ENCODE assay signal across 17 cellular contexts in genomic region chr20:32573167-32573851, GRCh38. TPM values are rescaled to one million over a fixed set of nuclear protein-coding genes. Genes with fewer than 3 reads are reported as not detected.
DNase-seq lines count a peak whose midpoint lies in the region; ATAC-seq and TF ChIP-seq lines count a peak whose summit lies in the region.
"Had no signal": no experiment of that assay in that cellular context is flagged by ENCODE, and none has a peak within 500 bp of the region (broad histone marks: within the 10 kb centered on the region; RNA-seq: fewer than 3 reads in every experiment).

No MANE protein-coding gene starts in this region.

- no peak overlapping the region for H3K18ac ChIP-seq in trophoblast cell (ENCODE audit: low read length)

- peaks cover 5% of the 10 kb centered on the region for H3K79me1 ChIP-seq in trophoblast cell (ENCODE audit: low read length)

- H2BK5ac ChIP-seq in trophoblast cell (ENCODE audit: low read depth, low read length, poor library complexity): no peak overlapping the region

- H3K9ac ChIP-seq in trophoblast cell (ENCODE audit: low read length): no peak overlapping the region

- WGBS in trophoblast cell (ENCODE audit: extremely low coverage, insufficient coverage, insufficient read length): no CpG with 5 or more reads among the region's 6 CpGs

- ATAC-seq in CD4-positive, CD25-positive, alpha-beta regulatory T cell (ENCODE audit: low read depth in 2 of 2): no peak
- ATAC-seq: GM23338 had no signal

- H3K27ac ChIP-seq in CD4-positive, CD25-positive, alpha-beta regulatory T cell (ENCODE audit: insufficient read depth, low read length, poor library complexity, severe bottlenecking): no peak overlapping the region
- peak overlapping the region; percentile 31 for H3K27ac ChIP-seq in CD8-positive, alpha-beta memory T cell (ENCODE audit: low read depth, low read length)
- no peak overlapping the region for H3K27ac ChIP-seq in trophoblast cell (ENCODE audit: low read depth, low read length)
- H3K27ac ChIP-seq: HL-60 had no signal

- H3K4me2 ChIP-seq in trophoblast cell (ENCODE audit: low read length): no peak overlapping the region
- H3K4me2 ChIP-seq: GM23338 had no signal

- H4K8ac ChIP-seq in trophoblast cell (ENCODE audit: low read depth, low read length): no peak overlapping the region

- H3K4me1 Mint-ChIP-seq in CD4-positive, CD25-positive, alpha-beta regulatory T cell: peaks cover 0 to 57% (median 43%) of the 10 kb centered on the region in 4 donors
- H3K4me1 Mint-ChIP-seq in CD8-positive, alpha-beta memory T cell: peaks cover 17 to 42% (median 38%) of the 10 kb centered on the region in 3 donors
- peaks cover 33% of the 10 kb centered on the region for H3K4me1 Mint-ChIP-seq in chondrocyte (ENCODE audit: low read depth)

- H2AK5ac ChIP-seq in trophoblast cell (ENCODE audit: low read length): peak overlapping the region; percentile 6

- no peak overlapping the region for H4K91ac ChIP-seq in trophoblast cell (ENCODE audit: low read depth, low read length)

- no peak overlapping the region for H3K23ac ChIP-seq in trophoblast cell (ENCODE audit: low read length)

- no peak overlapping the region for H3K4me3 ChIP-seq in CD4-positive, CD25-positive, alpha-beta regulatory T cell (ENCODE audit: low read depth, low read length)
- no peak overlapping the region for H3K4me3 ChIP-seq in CD8-positive, alpha-beta memory T cell (ENCODE audit: low read length)
- no peak overlapping the region for H3K4me3 ChIP-seq in trophoblast cell (ENCODE audit: low read depth, low read length)
- H3K4me3 ChIP-seq: GM23338, PC-9 had no signal

- no peaks in the 10 kb centered on the region for H3K9me3 Mint-ChIP-seq in CD4-positive, CD25-positive, alpha-beta regulatory T cell
- H3K9me3 Mint-ChIP-seq in CD8-positive, alpha-beta memory T cell: no peaks in the 10 kb centered on the region
- H3K9me3 Mint-ChIP-seq in chondrocyte (ENCODE audit: low read depth): no peaks in the 10 kb centered on the region
- H3K9me3 Mint-ChIP-seq: GM23338 had no signal

- no peak overlapping the region for H2AFZ ChIP-seq in trophoblast cell (ENCODE audit: insufficient read depth, low read length, poor library complexity)
- H2AFZ ChIP-seq: GM23338, PC-9 had no signal

- no peaks in the 10 kb centered on the region for H3K9me3 ChIP-seq in CD4-positive, CD25-positive, alpha-beta regulatory T cell (ENCODE audit: control insufficient read depth in 2 of 2, low read length in 2 of 2)
- H3K9me3 ChIP-seq in CD8-positive, alpha-beta memory T cell (ENCODE audit: low read length): no peaks in the 10 kb centered on the region
- peaks cover 2% of the 10 kb centered on the region for H3K9me3 ChIP-seq in trophoblast cell (ENCODE audit: insufficient read depth, low read depth, low read length)

- H3K36me3 Mint-ChIP-seq in CD4-positive, CD25-positive, alpha-beta regulatory T cell: peaks cover 5% of the 10 kb centered on the region
- H3K36me3 Mint-ChIP-seq in CD8-positive, alpha-beta memory T cell: peaks cover 0 to 2% (median 0%) of the 10 kb centered on the region in 3 donors
- H3K36me3 Mint-ChIP-seq in chondrocyte (ENCODE audit: low read depth): no peaks in the 10 kb centered on the region

- peak overlapping the region; percentile 1 for H2BK12ac ChIP-seq in trophoblast cell (ENCODE audit: low read length)

- DNase-seq in CD4-positive, CD25-positive, alpha-beta regulatory T cell: no peak
- DNase-seq in CD8-positive, alpha-beta memory T cell: no peak
- DNase-seq in chondrocyte (ENCODE audit: low spot score) (no peak), trophoblast cell (no peak), epidermal melanocyte (ENCODE audit: insufficient read length, low spot score) (no peak), NCI-H2196 (lab: John Stamatoyannopoulos, UW; ENCODE audit: unreplicated experiment) (no peak), inferior parietal cortex (ENCODE audit: extremely low spot score) (no peak)
- DNase-seq: DMS79 treated with DMSO at 0.1 percent for 48 hours, KG1, NCI-H1092, NCI-H146, NCI-H2081 treated with DMSO at 0.1 percent for 48 hours, NCI-H510A treated with DMSO at 0.1 percent for 48 hours, PC-9 had no signal

- H2BK120ac ChIP-seq in trophoblast cell (ENCODE audit: insufficient read depth, low read length, poor library complexity): no peak overlapping the region

- CTCF ChIA-PET in CD8-positive, alpha-beta memory T cell (lab: Charles Lee): interaction anchor here (1.2 to 2.0 kb wide), 2 partner anchors 34 to 51 kb away, joined by 3 to 10 read pairs; no protein-coding TSS in a partner anchor

- H3K79me2 ChIP-seq in trophoblast cell (ENCODE audit: control insufficient read depth, insufficient read depth, low read length, poor library complexity): no peaks in the 10 kb centered on the region

- H4K12ac ChIP-seq in trophoblast cell (ENCODE audit: low read depth, low read length): no peak overlapping the region

- no peaks in the 10 kb centered on the region for H3K36me3 ChIP-seq in CD4-positive, CD25-positive, alpha-beta regulatory T cell (ENCODE audit: control insufficient read depth, insufficient read depth, low read length)
- peaks cover 4% of the 10 kb centered on the region for H3K36me3 ChIP-seq in CD8-positive, alpha-beta memory T cell (ENCODE audit: insufficient read depth, low read length)
- H3K36me3 ChIP-seq in trophoblast cell (ENCODE audit: control insufficient read depth in 1 of 2, insufficient read depth in 2 of 2, low read length in 2 of 2): no peaks in the 10 kb centered on the region

- H3K27ac Mint-ChIP-seq in CD4-positive, CD25-positive, alpha-beta regulatory T cell: peak overlapping the region; percentile 56 to 64 (median 59)
- H3K27ac Mint-ChIP-seq in CD8-positive, alpha-beta memory T cell: peak overlapping the region in 6 of 8 donors; percentile 24 to 92 (median 80)
- H3K27ac Mint-ChIP-seq in chondrocyte (ENCODE audit: unreplicated experiment): peak overlapping the region; percentile 12
- H3K27ac Mint-ChIP-seq: B cell, GM23338 had no signal

- no peak overlapping the region for H3K14ac ChIP-seq in trophoblast cell (ENCODE audit: low read length)

- TF ChIP-seq CTCF in chondrocyte (IDR thresholded peaks at IDR 0.05): no peak

- H3K27me3 ChIP-seq in CD4-positive, CD25-positive, alpha-beta regulatory T cell (ENCODE audit: control insufficient read depth, insufficient read depth, low read length): no peaks in the 10 kb centered on the region
- H3K27me3 ChIP-seq in CD8-positive, alpha-beta memory T cell (ENCODE audit: insufficient read depth, low read length, poor library complexity, severe bottlenecking): no peaks in the 10 kb centered on the region
- H3K27me3 ChIP-seq in trophoblast cell (ENCODE audit: insufficient read depth, low read length): no peaks in the 10 kb centered on the region

- POLR2A ChIA-PET in CD8-positive, alpha-beta memory T cell (lab: Charles Lee): interaction anchor here (0.5 kb wide), 1 partner anchor 17 kb away, joined by 5 read pairs; no protein-coding TSS in a partner anchor

- H3K4me3 Mint-ChIP-seq in CD4-positive, CD25-positive, alpha-beta regulatory T cell: peak overlapping the region in 1 of 4 donors; percentile 29
- H3K4me3 Mint-ChIP-seq in CD8-positive, alpha-beta memory T cell: peak overlapping the region in 1 of 7 donors; percentile 49
- no peak overlapping the region for H3K4me3 Mint-ChIP-seq in chondrocyte (ENCODE audit: unreplicated experiment)
- H3K4me3 Mint-ChIP-seq: B cell, GM23338 had no signal

- H3K4ac ChIP-seq in trophoblast cell (ENCODE audit: low read depth, low read length): no peak overlapping the region

- H3K27me3 Mint-ChIP-seq in CD4-positive, CD25-positive, alpha-beta regulatory T cell: no peaks in the 10 kb centered on the region
- no peaks in the 10 kb centered on the region for H3K27me3 Mint-ChIP-seq in CD8-positive, alpha-beta memory T cell
- no peaks in the 10 kb centered on the region for H3K27me3 Mint-ChIP-seq in chondrocyte (ENCODE audit: low read depth)

- peaks cover 44% of the 10 kb centered on the region for H3K4me1 ChIP-seq in CD4-positive, CD25-positive, alpha-beta regulatory T cell (ENCODE audit: control insufficient read depth, insufficient read depth, low read length, poor library complexity, severe bottlenecking)
- H3K4me1 ChIP-seq in CD8-positive, alpha-beta memory T cell (ENCODE audit: insufficient read depth, low read length): peaks cover 96% of the 10 kb centered on the region
- H3K4me1 ChIP-seq in trophoblast cell (ENCODE audit: control insufficient read depth in 1 of 2, insufficient read depth in 2 of 2, low read length in 2 of 2): peaks cover 5 to 6% of the 10 kb centered on the region in 2 experiments

RNA-seq across cellular contexts. Expression of gene NOL4L, which starts 11.8 kb away (rescaled TPM):
- 84.8 TPM for total RNA-seq in CD4-positive, CD25-positive, alpha-beta regulatory T cell
- 10 to 100 TPM in 3 of 4 donors, 1 to 10 TPM in 1; 7.1 to 11.4 (median 10.6) TPM for polyA plus RNA-seq in CD4-positive, CD25-positive, alpha-beta regulatory T cell
- total RNA-seq in CD8-positive, alpha-beta memory T cell: 10 to 100 TPM; 15.8 to 19.8 TPM
- polyA plus RNA-seq in CD8-positive, alpha-beta memory T cell: 15.4 TPM
- 37.7 to 42.7 TPM (median 40.0 TPM) in 3 replicates for total RNA-seq in chondrocyte
- polyA plus RNA-seq in trophoblast cell (2013): 38.6 and 40.8 TPM in 2 replicates

Comparison
In these comparisons a context has a peak if more than half of its experiments do, and no peak if none do; other contexts are left out.
1. H3K27ac Mint-ChIP-seq: peak in every context shown above with its lines; median percentile 80 in CD8-positive, alpha-beta memory T cell; 59 in CD4-positive, CD25-positive, alpha-beta regulatory T cell; 12 in chondrocyte.